In the genomic region with DNA sequence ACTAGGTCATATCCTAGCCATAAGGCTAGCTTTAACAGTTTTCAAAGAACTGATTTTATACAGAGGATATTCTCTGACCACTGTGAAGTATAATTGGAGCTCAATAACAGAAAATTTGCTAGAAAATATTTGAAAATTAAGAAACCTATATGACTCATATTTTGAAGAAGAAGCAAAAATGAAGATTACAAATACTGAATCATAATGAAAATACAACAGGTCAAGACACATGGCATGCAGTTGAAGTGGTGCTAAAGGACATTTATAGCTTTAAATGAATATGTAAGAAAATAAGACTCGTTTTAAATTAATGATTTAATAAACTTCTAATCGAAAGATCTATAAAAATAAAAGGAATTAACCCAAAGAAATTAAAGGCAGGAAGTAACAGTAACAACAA, we compare ENCODE assay signal across 21 cellular contexts.
"Had no signal": no experiment of that assay in that cellular context is flagged by ENCODE, and none has a peak within 500 bp of the region (broad histone marks: within the 10 kb centered on the region; RNA-seq: fewer than 3 reads in every experiment).

No MANE protein-coding gene starts in this region.

- DNase-seq: activated CD4-positive, CD25-positive, alpha-beta regulatory T cell treated with anti-CD3 and anti-CD28 coated beads, Interleukin-2, amount 50 U/mL, for 72 hours; activated T-cell treated with anti-CD3 and anti-CD28 coated beads, Interleukin-2, amount 50 U/mL, for 1 hour; adrenal gland; effector CD4-positive, alpha-beta T cell; kidney glomerular epithelial cell; left lung; naive thymus-derived CD4-positive, alpha-beta T cell; small intestine; stimulated activated CD4-positive, alpha-beta T cell treated with anti-CD3 and anti-CD28 coated beads, Interleukin-2, amount 100 ng/mL, for 24 hours; stimulated activated naive CD8-positive, alpha-beta T cell treated with anti-CD3 and anti-CD28 coated beads, Interleukin-15, amount 100 ng/mL, for 72 hours; tibial artery had no signal

- H3K27ac ChIP-seq: adrenal gland, ascending aorta, cardiac muscle cell, left lung, neural progenitor cell, tibial artery, WERI-Rb-1 had no signal

- ATAC-seq: activated naive CD4-positive, alpha-beta T cell treated with anti-CD3 and anti-CD28 coated beads, Interleukin-2, amount 50 U/mL, for 72 hours; activated T-helper 17 cell treated with anti-CD3 and anti-CD28 coated beads, Interleukin-2, amount 50 U/mL, for 72 hours; esophagus mucosa; left lung; naive thymus-derived CD4-positive, alpha-beta T cell; sciatic nerve; stimulated activated effector memory CD8-positive, alpha-beta T cell treated with anti-CD3 and anti-CD28 coated beads, Interleukin-12 subunit alpha, Interleukin-12 subunit beta, amount 100 ng/mL, for 72 hours; stimulated activated naive CD8-positive, alpha-beta T cell treated with anti-CD3 and anti-CD28 coated beads, Interleukin-15, amount 100 ng/mL, for 72 hours had no signal

- H3K4me2 ChIP-seq: neural progenitor cell had no signal

- H2AFZ ChIP-seq: neural progenitor cell had no signal

- H3K36me3 ChIP-seq: adrenal gland, ascending aorta, cardiac muscle cell, left lung, neural progenitor cell, tibial artery, WERI-Rb-1 had no signal

- H3K4me3 ChIP-seq: adrenal gland, ascending aorta, cardiac muscle cell, left lung, lung, neural progenitor cell, tibial artery had no signal

- H3K27me3 ChIP-seq: adrenal gland, ascending aorta, cardiac muscle cell, left lung, neural progenitor cell, tibial artery had no signal

- H3K9me3 ChIP-seq: adrenal gland, ascending aorta, left lung, tibial artery had no signal

- FAIRE-seq: small intestine had no signal

- H3K9ac ChIP-seq: neural progenitor cell had no signal

- H3K4me1 ChIP-seq: adrenal gland, ascending aorta, left lung, neural progenitor cell, tibial artery had no signal
